In the genomic region with DNA sequence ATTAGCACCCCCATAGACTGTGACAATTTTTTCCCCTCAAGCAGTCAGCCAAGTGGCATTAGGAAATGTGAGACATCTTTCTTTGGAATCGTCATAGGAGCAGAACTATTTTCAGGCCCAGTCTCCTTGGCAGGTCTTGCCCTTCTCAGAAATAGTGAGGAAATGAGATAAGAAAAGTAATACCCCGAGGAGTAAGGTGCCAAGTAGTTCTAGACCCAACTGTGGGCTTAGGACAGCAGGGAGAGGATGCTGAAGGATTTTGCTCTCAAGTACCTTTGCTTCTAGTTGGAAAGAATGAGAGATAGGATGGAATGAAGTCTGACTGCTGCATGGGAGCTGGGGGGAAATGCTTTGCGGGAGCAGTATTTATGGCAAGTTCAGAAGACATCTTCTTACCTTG, we compare ENCODE assay signal across 18 cellular contexts. TPM values are rescaled to one million over a fixed set of nuclear protein-coding genes. Genes with fewer than 3 reads are reported as not detected.
A peak's percentile ranks its signal among the peaks of the same experiment; 100 is the strongest.
DNase-seq lines count a peak whose midpoint lies in the region; ATAC-seq and TF ChIP-seq lines count a peak whose summit lies in the region.
"Had no signal": no experiment of that assay in that cellular context is flagged by ENCODE, and none has a peak within 500 bp of the region (broad histone marks: within the 10 kb centered on the region; RNA-seq: fewer than 3 reads in every experiment).

No MANE protein-coding gene starts in this region.

- intact Hi-C loops in PC-9 (cut with micrococcal nuclease; ENCODE audit: unreplicated experiment) (no loop called here), psoas muscle (cut with DNase I) (no loop called here)

- peak overlapping the region; percentile 2; the same call in 1 of the 2 replicates for H2AFZ ChIP-seq in PC-9
- H2AFZ ChIP-seq: GM23338 had no signal

- POLR2A ChIA-PET in PC-9 (lab: Charles Lee; ENCODE audit: unreplicated experiment) = interaction anchor here (1.0 kb wide), 1 partner anchor 33 kb away, joined by 6 read pairs; no protein-coding TSS in a partner anchor

- H3K4me1 ChIP-seq in PC-9 (replicated peaks; ENCODE audit: insufficient read depth) (peaks cover 70% of the 10 kb centered on the region), esophagus (ENCODE audit: control insufficient read depth in 2 of 2, insufficient read depth in 2 of 2, low read length in 1 of 2) (peaks cover 7 to 8% of the 10 kb centered on the region in 2 donors), psoas muscle (peaks cover 37% of the 10 kb centered on the region)

- H3K4me2 ChIP-seq in PC-9 = peak overlapping the region; percentile 65
- H3K4me2 ChIP-seq: GM23338 had no signal

- DNase-seq in PC-9 = peak in 1 of 2 experiments; percentile 58
- DNase-seq in psoas muscle = no peak
- no peak for DNase-seq in cortex of kidney (lab: John Stamatoyannopoulos, UW)
- DNase-seq in activated T-cell treated with anti-CD3 and anti-CD28 coated beads for 4 hours = no peak
- DNase-seq in occipital lobe (lab: John Stamatoyannopoulos, UW) = no peak
- DNase-seq in Kasumi-1 (lab: John Stamatoyannopoulos, UW) = no peak
- DNase-seq: CD8-positive, alpha-beta memory T cell; GDM1; HCEC 1CT; KG1; NCI-H1105 treated with DMSO at 0.1 percent for 48 hours; NCI-H2029 treated with DMSO at 0.1 percent for 48 hours; NCI-H526; OCI-M1; Right ventricle myocardium superior had no signal

- WGBS in esophagus, 2 donors = 58 to 68% methylated on average over 3 of the region's 3 CpGs
- 16 to 47% (median 19%) methylated on average over 3 of the region's 3 CpGs for WGBS in psoas muscle, 3 donors

- H4K20me1 ChIP-seq in PC-9 (ENCODE audit: insufficient read depth) = no peaks in the 10 kb centered on the region

- H3K9me3 ChIP-seq in PC-9 (ENCODE audit: insufficient read depth, low read depth) = no peaks in the 10 kb centered on the region
- no peaks in the 10 kb centered on the region for H3K9me3 ChIP-seq in esophagus (ENCODE audit: control insufficient read depth in 2 of 2, insufficient read depth in 1 of 2, low read depth in 1 of 2, low read length in 1 of 2)
- no peaks in the 10 kb centered on the region for H3K9me3 ChIP-seq in psoas muscle

- peaks cover 83% of the 10 kb centered on the region for H3K79me2 ChIP-seq in PC-9 (ENCODE audit: low read depth)

- BruUV-seq in PC-9 (replicated peaks; lab: Mats Ljungman, UMichigan) = no TSS peak

- H3K9me2 ChIP-seq in PC-9 (ENCODE audit: insufficient read depth) = no peaks in the 10 kb centered on the region

- ATAC-seq in psoas muscle = peak; percentile 43 to 76 (median 58)
- ATAC-seq: GM23338 had no signal

- peaks cover 42% of the 10 kb centered on the region for H3F3A ChIP-seq in PC-9 (ENCODE audit: insufficient read depth, low read depth)

- H3K4me3 ChIP-seq in PC-9 (peak overlapping the region; percentile 19; the same call in 1 of the 2 replicates), esophagus (ENCODE audit: low read depth in 1 of 2, low read length in 2 of 2) (no peak overlapping the region), psoas muscle (no peak overlapping the region)
- H3K4me3 ChIP-seq: GM23338 had no signal

- peak overlapping the region; percentile 97 for H3K27ac ChIP-seq in PC-9
- H3K27ac ChIP-seq in esophagus (ENCODE audit: low read depth in 2 of 2, low read length in 1 of 2) = peak overlapping the region; percentile 81 to 87
- H3K27ac ChIP-seq in psoas muscle = peak overlapping the region; percentile 80
- H3K27ac ChIP-seq: C4-2B had no signal

- CTCF ChIA-PET in PC-9 (lab: Charles Lee) = interaction anchor here (0.7 kb wide), 1 partner anchor 321 kb away, joined by 3 read pairs; no protein-coding TSS in a partner anchor

- H3K27me3 ChIP-seq in PC-9 (ENCODE audit: insufficient read depth, low read depth) = no peaks in the 10 kb centered on the region
- H3K27me3 ChIP-seq in esophagus (ENCODE audit: control insufficient read depth in 1 of 2, insufficient read depth in 2 of 2, low read length in 2 of 2) = no peaks in the 10 kb centered on the region
- H3K27me3 ChIP-seq in psoas muscle (ENCODE audit: insufficient read depth in 3 of 3, low read length in 2 of 3) = no peaks in the 10 kb centered on the region

- H3K36me3 ChIP-seq in PC-9 (ENCODE audit: low read depth) (no peaks in the 10 kb centered on the region), esophagus (ENCODE audit: control insufficient read depth in 2 of 2, insufficient read depth in 2 of 2, low read length in 1 of 2) (no peaks in the 10 kb centered on the region), psoas muscle (ENCODE audit: insufficient read depth in 1 of 2, low read depth in 1 of 2) (no peaks in the 10 kb centered on the region)

- TF ChIP-seq CTCF in PC-9 (conservative IDR thresholded peaks at IDR 0.05) = no peak
- no peak for TF ChIP-seq CTCF in psoas muscle (IDR thresholded peaks at IDR 0.05)

RNA-seq across cellular contexts. Expression of gene PRKCE, which starts 31.8 kb away (rescaled TPM):
- total RNA-seq in PC-9 (2021) (21.7 and 24.0 TPM in 2 replicates), psoas muscle (10 to 100 TPM; 16.1 to 22.8 (median 20.0) TPM), occipital lobe (62.2 TPM)
- polyA plus RNA-seq in esophagus (1 to 10 TPM; 2.6 to 2.9 TPM), psoas muscle (1 to 10 TPM; 3.0 to 5.4 (median 4.4) TPM)
